ENCODE assay signal across 1 cellular context in the genomic region with DNA sequence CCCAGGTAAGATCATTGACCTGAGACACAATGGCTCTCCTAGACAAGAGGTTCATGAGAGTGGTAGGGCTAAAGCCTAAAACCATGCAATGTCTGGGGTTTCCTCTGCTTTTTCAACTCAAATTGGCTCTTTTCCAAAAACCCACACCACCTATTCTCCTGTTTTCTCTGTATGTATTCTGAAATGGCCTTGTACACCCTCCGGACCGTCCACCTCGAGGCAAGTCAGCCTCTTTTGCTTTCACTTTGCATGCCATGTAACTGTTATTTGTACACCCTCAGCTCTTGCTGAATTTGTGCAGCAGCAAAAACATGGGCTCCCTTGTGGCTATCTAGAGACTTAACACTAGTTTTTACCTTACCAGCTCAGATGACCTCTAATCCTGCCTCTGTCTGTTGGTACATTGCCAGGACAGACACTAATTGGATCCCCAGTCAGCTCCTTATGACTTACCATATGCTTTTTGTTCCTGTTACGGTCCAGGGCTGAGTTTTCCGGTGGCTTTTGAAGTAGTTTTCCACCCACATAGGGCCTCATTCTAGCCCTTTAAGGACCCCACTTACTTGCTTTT.
TF ChIP-seq lines count a peak whose summit lies in the region.

No MANE protein-coding gene starts in this region.

TF ChIP-seq in H1, 55 proteins besides CTCF, POLR2A, EP300 and RAD21 (continued from another document):
- TF ChIP-seq CHD7 (IDR thresholded peaks at IDR 0.05; ENCODE audit: insufficient replicate concordance, low read length), result no peak
- TF ChIP-seq SIRT6 (IDR thresholded peaks at IDR 0.05; ENCODE audit: low read length), result no peak
- TF ChIP-seq ZNF274 (IDR thresholded peaks at IDR 0.05; ENCODE audit: borderline replicate concordance, extremely low read depth, low read length), result no peak
- TF ChIP-seq PHF8 (conservative IDR thresholded peaks at IDR 0.05; ENCODE audit: low read depth, low read length), result no peak
- TF ChIP-seq ASH2L (IDR thresholded peaks at IDR 0.05; ENCODE audit: low read length), result no peak
